14 cellular contexts compared by ENCODE assay signal in the genomic region with DNA sequence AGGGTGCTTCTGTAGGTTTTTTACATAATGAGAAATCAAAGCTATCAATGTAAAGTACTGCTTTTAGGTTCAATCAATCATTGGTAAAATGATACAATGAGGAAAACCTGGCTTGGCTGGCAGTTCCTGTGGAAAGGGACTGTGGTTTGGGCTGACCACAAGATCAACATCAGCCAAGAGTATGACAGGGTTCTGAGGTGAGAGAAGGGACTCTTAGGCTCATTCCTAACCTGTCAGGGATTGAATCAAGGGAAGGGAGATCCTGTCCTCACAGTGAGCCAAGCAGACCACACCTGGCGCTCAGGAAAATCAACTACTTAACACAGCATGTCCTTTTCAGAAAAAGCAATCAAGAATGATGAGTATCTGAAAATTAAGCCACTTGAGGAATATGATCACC.
DNase-seq lines count a peak whose midpoint lies in the region; ATAC-seq, FAIRE-seq and TF ChIP-seq lines count a peak whose summit lies in the region.
"Had no signal": no experiment of that assay in that cellular context is flagged by ENCODE, and none has a peak within 500 bp of the region (broad histone marks: within the 10 kb centered on the region; RNA-seq: fewer than 3 reads in every experiment).

No MANE protein-coding gene starts in this region.

- H3K27ac ChIP-seq in osteoblast (ENCODE audit: low read depth, low read length) (no peak overlapping the region), sigmoid colon (no peak overlapping the region)
- H3K27ac ChIP-seq: parathyroid adenoma had no signal

- peak; percentile 67 for FAIRE-seq in H54 (lab: Jason Lieb, UNC)
- FAIRE-seq: frontal cortex had no signal

- H2AFZ ChIP-seq in osteoblast (ENCODE audit: low read length), result no peak overlapping the region
- H2AFZ ChIP-seq: parathyroid adenoma had no signal

- WGBS in sigmoid colon, 2 donors, result 95 to 97% methylated on average over 1 of the region's 1 CpG

- DNase-seq in H54 (ENCODE audit: insufficient read length, low spot score) (no peak), NCI-H146 treated with DMSO at 0.1 percent for 48 hours (lab: John Stamatoyannopoulos, UW; ENCODE audit: unreplicated experiment) (peak; percentile 13), WTC11 (ENCODE audit: low spot score) (no peak), immature natural killer cell (no peak), osteoblast (ENCODE audit: insufficient read length, low spot score, missing footprints) (no peak), sigmoid colon (no peak)
- DNase-seq in activated CD4-positive, CD25-positive, alpha-beta regulatory T cell (lab: John Stamatoyannopoulos, UW), result no peak
- DNase-seq: dermis blood vessel endothelial cell; stimulated activated CD4-positive, alpha-beta T cell treated with anti-CD3 and anti-CD28 coated beads, Interleukin-2, amount 100 ng/mL, for 48 hours had no signal

- H3K27me3 ChIP-seq in mucosa of stomach (ENCODE audit: control insufficient read depth, insufficient read depth, low read length) (no peaks in the 10 kb centered on the region), osteoblast (ENCODE audit: insufficient read depth, low read length) (no peaks in the 10 kb centered on the region), sigmoid colon (no peaks in the 10 kb centered on the region)

- H3K4me1 Mint-ChIP-seq in WTC11 (peaks cover 52% of the 10 kb centered on the region), immature natural killer cell (no peaks in the 10 kb centered on the region)

- H3K9me3 ChIP-seq in mucosa of stomach (ENCODE audit: control insufficient read depth, low read length) (no peaks in the 10 kb centered on the region), osteoblast (ENCODE audit: low read depth, low read length) (no peaks in the 10 kb centered on the region), sigmoid colon (no peaks in the 10 kb centered on the region)

- no peak for TF ChIP-seq POLR2A in H54 (IDR thresholded peaks at IDR 0.05; ENCODE audit: low read depth, low read length)
- no peak for TF ChIP-seq POLR2A in sigmoid colon (IDR thresholded peaks at IDR 0.05)

- peaks cover 87% of the 10 kb centered on the region for H3K79me2 ChIP-seq in osteoblast (ENCODE audit: insufficient read depth, low read length)

- POLR2A ChIA-PET in WTC11 (lab: Charles Lee), result no interaction called here

- TF ChIP-seq EP300 in sigmoid colon (IDR thresholded peaks at IDR 0.05), result no peak

- H3K9ac ChIP-seq in mucosa of stomach (ENCODE audit: low read length), result peak overlapping the region; percentile 5
- H3K9ac ChIP-seq: parathyroid adenoma had no signal

- ATAC-seq in WTC11, result peak; percentile 61

- H3K4me1 ChIP-seq in mucosa of stomach (ENCODE audit: control insufficient read depth, insufficient read depth, low read length), result peaks cover 26% of the 10 kb centered on the region
- peaks cover 4% of the 10 kb centered on the region for H3K4me1 ChIP-seq in osteoblast (ENCODE audit: insufficient read depth, low read length)
- H3K4me1 ChIP-seq in sigmoid colon, result peaks cover 0 to 3% (median 0%) of the 10 kb centered on the region in 4 donors
- H3K4me1 ChIP-seq: parathyroid adenoma had no signal

- intact Hi-C loops in sigmoid colon (cut with DNase I), result no loop called here

- peak overlapping the region; percentile 6 for H3K4me3 ChIP-seq in mucosa of stomach (ENCODE audit: low read length)
- H3K4me3 ChIP-seq in osteoblast (ENCODE audit: insufficient read depth, low read length), result no peak overlapping the region
- no peak overlapping the region for H3K4me3 ChIP-seq in sigmoid colon
- H3K4me3 ChIP-seq: lung had no signal

- H3K4me2 ChIP-seq in osteoblast (ENCODE audit: insufficient read depth, low read length), result no peak overlapping the region

- peak overlapping the region; percentile 72; the same call in 1 of the 2 replicates for H3K27ac Mint-ChIP-seq in WTC11
- H3K27ac Mint-ChIP-seq in immature natural killer cell, result no peak overlapping the region
- H3K27ac Mint-ChIP-seq: stimulated activated naive CD8-positive, alpha-beta T cell treated with anti-CD3 and anti-CD28 coated beads, Interleukin-15, Interleukin-2, amounts not matched to agents 100 ng/mL and 50 ng/mL, for 24 hours had no signal

- H3K36me3 Mint-ChIP-seq in WTC11 (no peaks in the 10 kb centered on the region), immature natural killer cell (no peaks in the 10 kb centered on the region)

- H3K9me3 Mint-ChIP-seq in WTC11 (no peaks in the 10 kb centered on the region), immature natural killer cell (peaks cover 0 to 22% (median under 1%) of the 10 kb centered on the region in 6 donors)

- H3K27me3 Mint-ChIP-seq in WTC11 (ENCODE audit: low read depth) (no peaks in the 10 kb centered on the region), immature natural killer cell (ENCODE audit: low read depth in 3 of 3) (peaks cover 0 to 7% (median 3%) of the 10 kb centered on the region in 3 donors)

- no peaks in the 10 kb centered on the region for H3K36me3 ChIP-seq in mucosa of stomach (ENCODE audit: control insufficient read depth, insufficient read depth, low read length)
- no peaks in the 10 kb centered on the region for H3K36me3 ChIP-seq in osteoblast (ENCODE audit: insufficient read depth, low read length)
- H3K36me3 ChIP-seq in sigmoid colon, result no peaks in the 10 kb centered on the region

- TF ChIP-seq CTCF in WTC11 (IDR thresholded peaks at IDR 0.05) (no peak), osteoblast (IDR thresholded peaks at IDR 0.05; ENCODE audit: extremely low read depth, low read depth, low read length) (no peak), sigmoid colon (IDR thresholded peaks at IDR 0.05) (no peak)

- H3K4me3 Mint-ChIP-seq in WTC11, result no peak overlapping the region
- no peak overlapping the region for H3K4me3 Mint-ChIP-seq in immature natural killer cell
- H3K4me3 Mint-ChIP-seq: stimulated activated naive CD8-positive, alpha-beta T cell treated with anti-CD3 and anti-CD28 coated beads, Interleukin-15, Interleukin-2, amounts not matched to agents 100 ng/mL and 50 ng/mL, for 24 hours had no signal

- peaks cover 56% of the 10 kb centered on the region for H4K20me1 ChIP-seq in osteoblast (ENCODE audit: insufficient read depth, low read length)

- CTCF ChIA-PET in WTC11 (lab: Charles Lee), result no interaction called here

TF ChIP-seq in WTC11, 78 proteins besides CTCF, POLR2A, EP300 and RAD21:
- no peak for TF ChIP-seq CREB1 (CRISPR knock-in tag; IDR thresholded peaks at IDR 0.05)
- TF ChIP-seq TCF7 (CRISPR knock-in tag; IDR thresholded peaks at IDR 0.05; ENCODE audit: low read depth), result no peak
- no peak for TF ChIP-seq NR3C1 (CRISPR knock-in tag; conservative IDR thresholded peaks at IDR 0.05; ENCODE audit: low read depth)
- no peak for TF ChIP-seq STAT6 (CRISPR knock-in tag; conservative IDR thresholded peaks at IDR 0.05; ENCODE audit: low read depth)
- TF ChIP-seq IRF2 (CRISPR knock-in tag; IDR thresholded peaks at IDR 0.05; ENCODE audit: borderline replicate concordance, low read depth), result no peak
- TF ChIP-seq, protein P1, sequence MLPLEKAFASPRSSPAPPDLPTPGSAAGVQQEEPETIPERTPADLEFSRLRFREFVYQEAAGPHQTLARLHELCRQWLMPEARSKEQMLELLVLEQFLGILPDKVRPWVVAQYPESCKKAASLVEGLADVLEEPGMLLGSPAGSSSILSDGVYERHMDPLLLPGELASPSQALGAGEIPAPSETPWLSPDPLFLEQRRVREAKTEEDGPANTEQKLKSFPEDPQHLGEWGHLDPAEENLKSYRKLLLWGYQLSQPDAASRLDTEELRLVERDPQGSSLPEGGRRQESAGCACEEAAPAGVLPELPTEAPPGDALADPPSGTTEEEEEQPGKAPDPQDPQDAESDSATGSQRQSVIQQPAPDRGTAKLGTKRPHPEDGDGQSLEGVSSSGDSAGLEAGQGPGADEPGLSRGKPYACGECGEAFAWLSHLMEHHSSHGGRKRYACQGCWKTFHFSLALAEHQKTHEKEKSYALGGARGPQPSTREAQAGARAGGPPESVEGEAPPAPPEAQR (CRISPR knock-in tag; IDR thresholded peaks at IDR 0.05), result no peak
- TF ChIP-seq ETV6 (CRISPR knock-in tag; IDR thresholded peaks at IDR 0.05), result no peak
- no peak for TF ChIP-seq ZNF416 (CRISPR knock-in tag; IDR thresholded peaks at IDR 0.05)
- no peak for TF ChIP-seq MYBL2 (CRISPR knock-in tag; IDR thresholded peaks at IDR 0.05)
